ENCODE assay signal across 10 cellular contexts in the genomic region with DNA sequence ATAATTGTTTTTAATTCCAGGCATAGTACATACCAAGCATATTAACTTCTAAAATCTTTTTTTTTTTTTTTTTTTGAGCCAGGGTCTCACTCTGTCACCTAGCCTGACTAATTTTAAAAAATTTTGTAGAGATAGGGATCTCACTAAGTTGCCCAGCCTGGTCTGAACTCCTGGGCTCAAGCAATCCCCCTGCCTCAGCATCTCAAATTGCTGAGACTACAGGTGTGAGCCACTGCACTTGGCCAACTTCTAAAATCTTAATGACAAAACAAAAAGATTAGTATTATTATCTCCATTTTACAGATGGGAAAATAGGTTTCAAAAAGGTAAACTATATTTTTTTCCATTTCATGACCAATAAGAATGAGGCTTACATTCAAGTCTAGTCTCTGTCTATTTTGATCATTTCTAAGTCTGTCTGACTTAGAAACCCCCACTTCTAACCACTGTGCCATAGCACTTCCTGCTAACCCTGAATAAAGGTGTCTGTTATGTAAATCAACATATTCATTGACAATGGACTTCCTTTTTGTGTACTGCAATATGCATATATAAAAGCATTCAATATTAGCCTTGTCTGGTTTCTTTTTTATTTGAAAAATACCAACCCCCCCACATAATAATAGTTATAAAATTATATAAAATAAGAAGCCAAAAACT. TPM values are rescaled to one million over a fixed set of nuclear protein-coding genes. Genes with fewer than 3 reads are reported as not detected.
A peak's percentile ranks its signal among the peaks of the same experiment; 100 is the strongest.
DNase-seq lines count a peak whose midpoint lies in the region; ATAC-seq, FAIRE-seq and TF ChIP-seq lines count a peak whose summit lies in the region.
"Had no signal": no experiment of that assay in that cellular context is flagged by ENCODE, and none has a peak within 500 bp of the region (broad histone marks: within the 10 kb centered on the region; RNA-seq: fewer than 3 reads in every experiment).

No MANE protein-coding gene starts in this region.

- no peak overlapping the region for H3K4me3 ChIP-seq in K562
- H3K4me3 ChIP-seq: uterus had no signal

- in situ Hi-C loops in K562 (cut with MboI), result no loop called here

- no peak overlapping the region for H3K4me2 ChIP-seq in K562 (ENCODE audit: insufficient read depth, low read length)

- CTCF ChIA-PET in K562 (lab: Yijun Ruan, JAX; ENCODE audit: low intra/inter-chr PET ratio), result no interaction called here

- FAIRE-seq in K562 (lab: Jason Lieb, UNC) (no peak), HTR-8/SVneo (lab: Jason Lieb, UNC) (no peak)

- no peak overlapping the region for H2AFZ ChIP-seq in K562 (ENCODE audit: low read depth, low read length)

- no peak for TF ChIP-seq POLR2A in K562 (conservative IDR thresholded peaks at IDR 0.05)

- H3K9ac ChIP-seq in K562 (ENCODE audit: insufficient read depth in 1 of 2, low read depth in 2 of 2, low read length in 2 of 2), result no peak overlapping the region

- no peaks in the 10 kb centered on the region for H4K20me1 ChIP-seq in K562 (replicated peaks; ENCODE audit: control insufficient read depth, insufficient read depth, low read length)

- intact Hi-C loops in K562 (cut with micrococcal nuclease), result no loop called here

- H3K27ac ChIP-seq in K562 (ENCODE audit: extremely low read depth, low read depth, low read length), result no peak overlapping the region
- H3K27ac ChIP-seq: uterus had no signal

- H3K79me2 ChIP-seq in K562 (ENCODE audit: control insufficient read depth, insufficient read depth, low read length), result no peaks in the 10 kb centered on the region

- POLR2A ChIA-PET in K562 (lab: Yijun Ruan, JAX), result no interaction called here

- H3K36me3 ChIP-seq in K562 (ENCODE audit: control insufficient read depth, insufficient read depth, low read length), result no peaks in the 10 kb centered on the region
- H3K36me3 ChIP-seq: uterus had no signal

- peaks cover 0 to 8% of the 10 kb centered on the region in 2 experiments; a peak in 3 of 5 replicates for H3K4me1 ChIP-seq in K562 (replicated peaks in 1 of 2; ENCODE audit: control insufficient read depth in 2 of 2, insufficient read depth in 2 of 2, low read length in 2 of 2)
- H3K4me1 ChIP-seq: uterus had no signal

- BruUV-seq in K562 (replicated peaks; lab: Mats Ljungman, UMichigan), result no TSS peak

- no peak for TF ChIP-seq EP300 in K562 (IDR thresholded peaks at IDR 0.05; ENCODE audit: low read length)

- H3K9me1 ChIP-seq in K562 (ENCODE audit: control insufficient read depth, insufficient read depth, low read length), result no peaks in the 10 kb centered on the region

- H3K9me3 ChIP-seq in K562 (replicated peaks; ENCODE audit: control insufficient read depth, insufficient read depth, low read depth, low read length), result no peaks in the 10 kb centered on the region
- H3K9me3 ChIP-seq: uterus had no signal

- TF ChIP-seq RAD21 in K562 (CRISPR knock-in tag; conservative IDR thresholded peaks at IDR 0.05 in 1 of 2, IDR thresholded peaks at IDR 0.05 in 1 of 2), result no peak

- DNase-seq in K562 (ENCODE audit: extremely low read depth in 1 of 4, low spot score in 3 of 4), result no peak
- DNase-seq in GM19238 (ENCODE audit: insufficient read length, low spot score), result no peak
- DNase-seq in activated gamma-delta T cell treated with Interleukin-2 at 50 U/mL for 16 hours, result no peak
- no peak for DNase-seq in HTR-8/SVneo (ENCODE audit: insufficient read length, low spot score)
- no peak for DNase-seq in D341Med (ENCODE audit: low spot score)
- DNase-seq: uterus had no signal

- TF ChIP-seq CTCF in K562 (IDR thresholded peaks at IDR 0.05 in 2 of 3, conservative IDR thresholded peaks at IDR 0.05 in 1 of 3; ENCODE audit: insufficient read depth in 2 of 3, low read depth in 1 of 3, low read length in 3 of 3), result no peak

- ATAC-seq in GM18502 (IDR thresholded peaks at IDR 0.05; ENCODE audit: poor library complexity, unreplicated experiment) (peak; percentile 87), GM21447 (IDR thresholded peaks at IDR 0.05; ENCODE audit: unreplicated experiment) (peak; percentile 67), HG03520 (IDR thresholded peaks at IDR 0.05; ENCODE audit: unreplicated experiment) (peak; percentile 82), K562 (no peak)
- ATAC-seq: SK-N-SH treated with all-trans-retinoic acid at 6 μM for 48 hours had no signal

- no peaks in the 10 kb centered on the region for H3K27me3 ChIP-seq in K562 (ENCODE audit: control insufficient read depth in 2 of 2, insufficient read depth in 2 of 2, low read length in 2 of 2)
- H3K27me3 ChIP-seq: uterus had no signal

TF ChIP-seq in K562, 482 proteins besides CTCF, POLR2A, EP300 and RAD21:
- TF ChIP-seq ADNP (tag; IDR thresholded peaks at IDR 0.05), result peak; percentile 56; the same call in 1 of the 2 replicates
- no peak for TF ChIP-seq SLC30A9 (CRISPR knock-in tag; IDR thresholded peaks at IDR 0.05)
- TF ChIP-seq ZNF121 (CRISPR knock-in tag; conservative IDR thresholded peaks at IDR 0.05), result peak; percentile 69
- no peak for TF ChIP-seq GABPB1 (CRISPR knock-in tag; IDR thresholded peaks at IDR 0.05)
- peak; percentile 73 for TF ChIP-seq RBM25 (IDR thresholded peaks at IDR 0.05; ENCODE audit: low read depth, low read length, severe bottlenecking)
TF ChIP-seq in K562: peak in this region for 3.

RNA-seq across cellular contexts. Expression of gene ZEB2, which starts 28.7 kb away (rescaled TPM):
- 342 and 614 TPM in 2 replicates for total RNA-seq in K562 (2011; cell fraction: chromatin; rRNA removed; ENCODE audit: low replicate concordance)
- total RNA-seq in K562 (2011; cell fraction: nucleolus; rRNA removed), result 113 and 153 TPM in 2 replicates
- total RNA-seq in K562 (2011; cell fraction: nucleoplasm; rRNA removed), result 327 and 692 TPM in 2 replicates
- 65.0 and 72.3 TPM in 2 replicates for total RNA-seq in K562 (2014; rRNA removed)
- 87.9 and 96.2 TPM in 2 replicates for total RNA-seq in K562 (2014; rRNA removed; fragmentation: Illumina TruSeq; extraction: Trizol)
- 82.2 and 85.8 TPM in 2 replicates for total RNA-seq in K562 (2015; rRNA removed; fragmentation: Illumina TruSeq; extraction: Trizol)
- total RNA-seq in K562 (2021), result 101 and 113 TPM in 2 replicates
- polyA plus RNA-seq in K562 (2011; rRNA removed), result 66.9 and 73.3 TPM in 2 replicates
- 37.5 and 39.9 TPM in 2 replicates for polyA plus RNA-seq in K562 (2011; cell fraction: cytosol; rRNA removed)
- polyA plus RNA-seq in K562 (2011; cell fraction: nucleus; rRNA removed), result 143 and 148 TPM in 2 replicates
- 33.6 and 40.1 TPM in 2 replicates for polyA plus RNA-seq in K562 (2012)
- polyA plus RNA-seq in K562 (2014; fragmentation: Illumina TruSeq; extraction: Trizol), result 52.2 and 57.2 TPM in 2 replicates
- 10 to 100 TPM; 15.1 to 30.1 TPM for polyA plus RNA-seq in K562 (2014; fragmentation: Nextera tagmentation; extraction: Ambion mirVana)
- polyA plus RNA-seq in K562 (2014; rRNA removed), result 46.5 and 50.2 TPM in 2 replicates
- polyA minus RNA-seq in K562 (2011; rRNA and poly(A)+ RNA removed), result 369 and 399 TPM in 2 replicates
- 41.4 and 51.2 TPM in 2 replicates for polyA minus RNA-seq in K562 (2011; cell fraction: cytosol; rRNA and poly(A)+ RNA removed)
- 431 and 576 TPM in 2 replicates for polyA minus RNA-seq in K562 (2011; cell fraction: nucleus; rRNA and poly(A)+ RNA removed)
